Comparison of ENCODE assay signal across 10 cellular contexts in genomic region chr1:145978477-145978859, GRCh38. TPM values are rescaled to one million over a fixed set of nuclear protein-coding genes. Genes with fewer than 3 reads are reported as not detected.
DNase-seq lines count a peak whose midpoint lies in the region; ATAC-seq and TF ChIP-seq lines count a peak whose summit lies in the region.
"Had no signal": no experiment of that assay in that cellular context is flagged by ENCODE, and none has a peak within 500 bp of the region (broad histone marks: within the 10 kb centered on the region; RNA-seq: fewer than 3 reads in every experiment).

No MANE protein-coding gene starts in this region.

- CTCF ChIA-PET in PC-9 (lab: Charles Lee), result interaction anchor here (1.5 to 4.7 kb wide), 3 partner anchors 29 to 119 kb away, joined by 4 to 24 read pairs (median 5); partner anchors contain the start of gene PIAS3

- no peak overlapping the region for H2AFZ ChIP-seq in PC-9

- POLR2A ChIA-PET in PC-9 (lab: Charles Lee; ENCODE audit: unreplicated experiment), result interaction anchor here (0.7 kb wide), 1 partner anchor 1566 kb away, joined by 3 read pairs; no protein-coding TSS in a partner anchor

- no peaks in the 10 kb centered on the region for H3K79me2 ChIP-seq in PC-9 (ENCODE audit: low read depth)

- no peak overlapping the region for H3K27ac Mint-ChIP-seq in CD4-positive, CD25-positive, alpha-beta regulatory T cell
- H3K27ac Mint-ChIP-seq: dendritic cell treated with granulocyte-macrophage colony-stimulating factor and Interleukin-4, amounts not matched to agents 40 ng/mL and 50 ng/mL, for 4 days had no signal

- intact Hi-C loops in PC-9 (cut with micrococcal nuclease; ENCODE audit: unreplicated experiment) (loop anchor here (2.0 to 5.0 kb wide), 3 partner anchors 28 to 61 kb away; partner anchors contain the start of gene PEX11B), sigmoid colon (cut with DNase I) (no loop called here)

- no peaks in the 10 kb centered on the region for H3K27me3 Mint-ChIP-seq in CD4-positive, CD25-positive, alpha-beta regulatory T cell
- H3K27me3 Mint-ChIP-seq: dendritic cell treated with granulocyte-macrophage colony-stimulating factor and Interleukin-4, amounts not matched to agents 40 ng/mL and 50 ng/mL, for 4 days had no signal

- TF ChIP-seq CTCF in PC-9 (conservative IDR thresholded peaks at IDR 0.05), result no peak
- TF ChIP-seq CTCF in foreskin keratinocyte (conservative IDR thresholded peaks at IDR 0.05), result no peak
- TF ChIP-seq CTCF in sigmoid colon (IDR thresholded peaks at IDR 0.05), result no peak

- peak overlapping the region; percentile 89 for H3K4me2 ChIP-seq in PC-9

- peaks cover 10 to 31% (median 13%) of the 10 kb centered on the region in 4 donors for H3K4me1 Mint-ChIP-seq in CD4-positive, CD25-positive, alpha-beta regulatory T cell

- no peak overlapping the region for H3K4me3 Mint-ChIP-seq in CD4-positive, CD25-positive, alpha-beta regulatory T cell
- H3K4me3 Mint-ChIP-seq: dendritic cell treated with granulocyte-macrophage colony-stimulating factor and Interleukin-4, amounts not matched to agents 40 ng/mL and 50 ng/mL, for 4 days had no signal

- TF ChIP-seq EP300 in sigmoid colon (IDR thresholded peaks at IDR 0.05), result no peak

- no peak for DNase-seq in CD4-positive, CD25-positive, alpha-beta regulatory T cell
- DNase-seq in PC-9, result peak in 1 of 2 experiments; percentile 33
- DNase-seq in foreskin keratinocyte, result no peak
- no peak for DNase-seq in sigmoid colon
- DNase-seq in occipital lobe (lab: John Stamatoyannopoulos, UW), result no peak
- DNase-seq in T-helper 2 cell, result no peak
- no peak for DNase-seq in dermis blood vessel endothelial cell
- no peak for DNase-seq in mesenteric fat pad (ENCODE audit: low spot score)

- no peaks in the 10 kb centered on the region for H3K9me3 Mint-ChIP-seq in CD4-positive, CD25-positive, alpha-beta regulatory T cell
- H3K9me3 Mint-ChIP-seq: dendritic cell treated with granulocyte-macrophage colony-stimulating factor and Interleukin-4, amounts not matched to agents 40 ng/mL and 50 ng/mL, for 4 days had no signal

- no peaks in the 10 kb centered on the region for H3K27me3 ChIP-seq in CD4-positive, CD25-positive, alpha-beta regulatory T cell (ENCODE audit: control insufficient read depth, insufficient read depth, low read length)
- H3K27me3 ChIP-seq in PC-9 (ENCODE audit: insufficient read depth, low read depth) (no peaks in the 10 kb centered on the region), foreskin keratinocyte (no peaks in the 10 kb centered on the region), sigmoid colon (no peaks in the 10 kb centered on the region)

- H3K27ac ChIP-seq in CD4-positive, CD25-positive, alpha-beta regulatory T cell (ENCODE audit: insufficient read depth, low read length, poor library complexity, severe bottlenecking), result peak overlapping the region; percentile 95
- peak overlapping the region; percentile 100 for H3K27ac ChIP-seq in PC-9
- H3K27ac ChIP-seq in foreskin keratinocyte, result peak overlapping the region; percentile 63
- peak overlapping the region; percentile 92 to 96 (median 94) for H3K27ac ChIP-seq in sigmoid colon

- H3K4me1 ChIP-seq in CD4-positive, CD25-positive, alpha-beta regulatory T cell (ENCODE audit: control insufficient read depth, insufficient read depth, low read length, poor library complexity, severe bottlenecking), result peaks cover 65% of the 10 kb centered on the region
- H3K4me1 ChIP-seq in PC-9 (replicated peaks; ENCODE audit: insufficient read depth), result peaks cover 43% of the 10 kb centered on the region
- H3K4me1 ChIP-seq in foreskin keratinocyte, result peaks cover 22% of the 10 kb centered on the region
- peaks cover 0 to 61% (median 61%) of the 10 kb centered on the region in 4 donors for H3K4me1 ChIP-seq in sigmoid colon

- TF ChIP-seq POLR2A in sigmoid colon (IDR thresholded peaks at IDR 0.05), result no peak

- peaks cover 11% of the 10 kb centered on the region for H3K36me3 Mint-ChIP-seq in CD4-positive, CD25-positive, alpha-beta regulatory T cell

- peaks cover 27% of the 10 kb centered on the region for H3F3A ChIP-seq in PC-9 (ENCODE audit: insufficient read depth, low read depth)

- no peaks in the 10 kb centered on the region for H3K9me3 ChIP-seq in CD4-positive, CD25-positive, alpha-beta regulatory T cell (ENCODE audit: control insufficient read depth in 2 of 2, low read length in 2 of 2)
- H3K9me3 ChIP-seq in PC-9 (ENCODE audit: insufficient read depth, low read depth) (no peaks in the 10 kb centered on the region), sigmoid colon (no peaks in the 10 kb centered on the region)

- ATAC-seq in CD4-positive, CD25-positive, alpha-beta regulatory T cell (ENCODE audit: low read depth in 2 of 2), result no peak
- no peak for ATAC-seq in foreskin keratinocyte

- H3K9me2 ChIP-seq in PC-9 (ENCODE audit: insufficient read depth), result no peaks in the 10 kb centered on the region

- BruUV-seq in PC-9 (replicated peaks; lab: Mats Ljungman, UMichigan), result no TSS peak

- no peaks in the 10 kb centered on the region for H4K20me1 ChIP-seq in PC-9 (ENCODE audit: insufficient read depth)

- H3K36me3 ChIP-seq in CD4-positive, CD25-positive, alpha-beta regulatory T cell (ENCODE audit: control insufficient read depth, insufficient read depth, low read length), result no peaks in the 10 kb centered on the region
- H3K36me3 ChIP-seq in PC-9 (ENCODE audit: low read depth) (no peaks in the 10 kb centered on the region), sigmoid colon (peaks cover 0 to 5% (median 0%) of the 10 kb centered on the region in 4 donors)

- peak overlapping the region; percentile 77 for H3K4me3 ChIP-seq in CD4-positive, CD25-positive, alpha-beta regulatory T cell (ENCODE audit: low read depth, low read length)
- peak overlapping the region; percentile 55 for H3K4me3 ChIP-seq in PC-9
- H3K4me3 ChIP-seq in sigmoid colon, result peak overlapping the region; percentile 21 to 35 (median 32)

RNA-seq across cellular contexts. Expression of gene POLR3GL, which starts 14.0 kb away (rescaled TPM):
- 30.8 TPM for total RNA-seq in CD4-positive, CD25-positive, alpha-beta regulatory T cell
- polyA plus RNA-seq in CD4-positive, CD25-positive, alpha-beta regulatory T cell, result 100 to 1,000 TPM; 103 to 129 (median 109) TPM
- total RNA-seq in PC-9 (2021) (7.2 and 10.6 TPM in 2 replicates), foreskin keratinocyte (16.4 and 17.5 TPM in 2 replicates), sigmoid colon (10 to 100 TPM; 23.1 to 32.8 (median 27.4) TPM), occipital lobe (16.2 TPM), dermis blood vessel endothelial cell (17.1 and 17.2 TPM in 2 replicates), mesenteric fat pad (30.7 TPM)
- polyA plus RNA-seq in foreskin keratinocyte (22.6 and 22.9 TPM in 2 replicates), sigmoid colon (10 to 100 TPM; 35.9 to 47.4 (median 40.9) TPM)

RNA-seq across cellular contexts. Expression of gene ANKRD34A, which starts 14.1 kb away (rescaled TPM):
- total RNA-seq in CD4-positive, CD25-positive, alpha-beta regulatory T cell, result 1.6 TPM
- under 1 TPM; 0.07 to 0.45 (median 0.31) TPM for polyA plus RNA-seq in CD4-positive, CD25-positive, alpha-beta regulatory T cell
- total RNA-seq in PC-9 (2021) (0.33 and 0.50 TPM in 2 replicates), foreskin keratinocyte (1.0 and 1.1 TPM in 2 replicates), sigmoid colon (1 to 10 TPM in 2 of 4 donors, under 1 TPM in 2; 0.33 to 1.9 (median 1.0) TPM), occipital lobe (2.2 TPM), dermis blood vessel endothelial cell (under 0.01 TPM in 2 replicates), mesenteric fat pad (0.74 TPM)
- polyA plus RNA-seq in foreskin keratinocyte (1.2 TPM in 2 replicates), sigmoid colon (under 1 TPM in 1 of 3 donors, not detected in 2; 0.41 TPM)

RNA-seq across cellular contexts. Expression of gene TXNIP, which starts 17.9 kb away (rescaled TPM):
- total RNA-seq in CD4-positive, CD25-positive, alpha-beta regulatory T cell, result 1,496 TPM
- polyA plus RNA-seq in CD4-positive, CD25-positive, alpha-beta regulatory T cell, result 1,000 to 10,000 TPM; 2,637 to 4,955 (median 3,590) TPM
- total RNA-seq in PC-9 (2021), result 95.7 and 131 TPM in 2 replicates
- 16.2 and 17.2 TPM in 2 replicates for total RNA-seq in foreskin keratinocyte
- 7.4 and 9.6 TPM in 2 replicates for polyA plus RNA-seq in foreskin keratinocyte
- 1,000 to 10,000 TPM; 1,623 to 4,609 (median 1,842) TPM for total RNA-seq in sigmoid colon
- polyA plus RNA-seq in sigmoid colon, result 100 to 1,000 TPM; 326 to 783 (median 548) TPM
- total RNA-seq in occipital lobe, result 317 TPM
- total RNA-seq in dermis blood vessel endothelial cell, result 108 and 151 TPM in 2 replicates
- total RNA-seq in mesenteric fat pad, result 692 TPM

RNA-seq across cellular contexts. Expression of gene LIX1L, which starts 20.7 kb away (rescaled TPM):
- 36.2 TPM for total RNA-seq in CD4-positive, CD25-positive, alpha-beta regulatory T cell
- polyA plus RNA-seq in CD4-positive, CD25-positive, alpha-beta regulatory T cell, result 10 to 100 TPM; 21.7 to 26.9 (median 25.9) TPM
- total RNA-seq in PC-9 (2021) (0.48 and 0.50 TPM in 2 replicates), foreskin keratinocyte (18.8 and 21.7 TPM in 2 replicates), sigmoid colon (10 to 100 TPM; 26.9 to 42.5 (median 36.0) TPM), occipital lobe (22.1 TPM), dermis blood vessel endothelial cell (21.1 and 29.7 TPM in 2 replicates), mesenteric fat pad (26.6 TPM)
- polyA plus RNA-seq in foreskin keratinocyte (11.7 TPM in 2 replicates), sigmoid colon (1 to 10 TPM; 1.4 to 8.7 (median 3.0) TPM)

RNA-seq across cellular contexts. Expression of gene HJV, which starts 43.1 kb away (rescaled TPM):
- total RNA-seq in CD4-positive, CD25-positive, alpha-beta regulatory T cell, result not detected
- not detected for polyA plus RNA-seq in CD4-positive, CD25-positive, alpha-beta regulatory T cell
- total RNA-seq in PC-9 (2021) (not detected in 2 replicates), foreskin keratinocyte (not detected in 2 replicates), sigmoid colon (not detected), occipital lobe (not detected), dermis blood vessel endothelial cell (not detected in 2 replicates), mesenteric fat pad (not detected)
- polyA plus RNA-seq in foreskin keratinocyte (not detected in 2 replicates), sigmoid colon (not detected)
- total RNA-seq: NCI-H460 had no signal
